Comparison of ENCODE assay signal across 23 cellular contexts in genomic region chr3:52061116-52061910, GRCh38. TPM values are rescaled to one million over a fixed set of nuclear protein-coding genes. Genes with fewer than 3 reads are reported as not detected.
A peak's percentile ranks its signal among the peaks of the same experiment; 100 is the strongest.
DNase-seq lines count a peak whose midpoint lies in the region; ATAC-seq, FAIRE-seq and TF ChIP-seq lines count a peak whose summit lies in the region.
"Had no signal": no experiment of that assay in that cellular context is flagged by ENCODE, and none has a peak within 500 bp of the region (broad histone marks: within the 10 kb centered on the region; RNA-seq: fewer than 3 reads in every experiment).

No MANE protein-coding gene starts in this region.

- H3K4me3 ChIP-seq in H1 (ENCODE audit: extremely low read depth in 1 of 4, insufficient read depth in 2 of 4, low read depth in 3 of 4, low read length in 4 of 4): no peak overlapping the region
- H3K4me3 ChIP-seq in right atrium auricular region: no peak overlapping the region
- H3K4me3 ChIP-seq: gastrocnemius medialis, upper lobe of right lung had no signal

- H3K27me3 ChIP-seq in H1 (replicated peaks in 1 of 4; ENCODE audit: control insufficient read depth in 3 of 4, extremely low read depth in 1 of 4, insufficient read depth in 3 of 4, low read length in 3 of 4) (peaks cover 0 to 14% (median 7%) of the 10 kb centered on the region in 4 experiments; a peak in 4 of 7 replicates), right atrium auricular region (no peaks in the 10 kb centered on the region)
- H3K27me3 ChIP-seq: BE2C, gastrocnemius medialis, upper lobe of right lung had no signal

- peaks cover 33% of the 10 kb centered on the region for H3K4me1 Mint-ChIP-seq in nephron
- peaks cover 24% of the 10 kb centered on the region for H3K4me1 Mint-ChIP-seq in activated naive CD4-positive, alpha-beta T cell treated with anti-CD3 and anti-CD28 coated beads, Interleukin-2, amount 10 ng/mL, durations not matched to agents 7 days and 5 days

- H4K8ac ChIP-seq in H1 (ENCODE audit: extremely low read depth, insufficient read depth, low read length): peak overlapping the region; percentile 31; the same call in 1 of the 2 replicates

- TF ChIP-seq CTCF in H1 (IDR thresholded peaks at IDR 0.05; ENCODE audit: control extremely low read depth in 1 of 3, insufficient read depth in 1 of 3, low read depth in 1 of 3, low read length in 3 of 3) (no peak), nephron (IDR thresholded peaks at IDR 0.05; ENCODE audit: unreplicated experiment in 3 of 3) (no peak), right atrium auricular region (IDR thresholded peaks at IDR 0.05) (no peak)

- H3K9ac ChIP-seq in H1 (replicated peaks in 1 of 4; ENCODE audit: extremely low read depth in 1 of 4, low read depth in 3 of 4, low read length in 3 of 4): no peak overlapping the region

- no peak for FAIRE-seq in H1 (lab: Jason Lieb, UNC)
- FAIRE-seq: A204.1, islet of Langerhans had no signal

- TF ChIP-seq RAD21 in H1 (IDR thresholded peaks at IDR 0.05 in 1 of 2, conservative IDR thresholded peaks at IDR 0.05 in 1 of 2; ENCODE audit: low read depth in 2 of 2, low read length in 2 of 2): no peak

- no peak overlapping the region for H4K5ac ChIP-seq in H1 (ENCODE audit: insufficient read length, low read depth, low read length)

- H3K4ac ChIP-seq in H1 (replicated peaks; ENCODE audit: insufficient read length, low read depth, low read length): no peak overlapping the region

- H3K9me3 ChIP-seq in H1 (ENCODE audit: insufficient read depth in 2 of 2, low read depth in 1 of 2, low read length in 1 of 2) (no peaks in the 10 kb centered on the region), right atrium auricular region (no peaks in the 10 kb centered on the region)
- H3K9me3 ChIP-seq: BE2C, Caco-2, gastrocnemius medialis, upper lobe of right lung had no signal

- H3K18ac ChIP-seq in H1 (ENCODE audit: extremely low read depth, low read length): no peak overlapping the region

- no peaks in the 10 kb centered on the region for H3K79me2 ChIP-seq in H1 (ENCODE audit: control insufficient read depth in 1 of 2, insufficient read depth in 2 of 2, low read length in 2 of 2)

- H2AK5ac ChIP-seq in H1 (ENCODE audit: low read depth, low read length): no peak overlapping the region

- no peak overlapping the region for H2BK5ac ChIP-seq in H1 (ENCODE audit: low read depth, low read length)

- no peak overlapping the region for H3K4me3 Mint-ChIP-seq in nephron
- no peak overlapping the region for H3K4me3 Mint-ChIP-seq in activated naive CD4-positive, alpha-beta T cell treated with anti-CD3 and anti-CD28 coated beads, Interleukin-2, amount 10 ng/mL, durations not matched to agents 7 days and 5 days
- H3K4me3 Mint-ChIP-seq: activated CD4-positive, alpha-beta memory T cell treated with anti-CD3 and anti-CD28 coated beads for 36 hours; activated naive CD8-positive, alpha-beta T cell treated with anti-CD3 and anti-CD28 coated beads, Interleukin-2, amount 10 ng/mL, durations not matched to agents 7 days and 5 days had no signal

- no peak overlapping the region for H3K56ac ChIP-seq in H1 (replicated peaks; ENCODE audit: insufficient read length, low read depth, low read length)

- no peak overlapping the region for H2BK20ac ChIP-seq in H1 (ENCODE audit: low read length)

- H3K27ac Mint-ChIP-seq in nephron: peak overlapping the region; percentile 15 to 58 (median 50)
- H3K27ac Mint-ChIP-seq in activated naive CD4-positive, alpha-beta T cell treated with anti-CD3 and anti-CD28 coated beads, Interleukin-2, amount 10 ng/mL, durations not matched to agents 7 days and 5 days: no peak overlapping the region
- H3K27ac Mint-ChIP-seq: activated CD4-positive, alpha-beta memory T cell treated with anti-CD3 and anti-CD28 coated beads for 36 hours; activated naive CD8-positive, alpha-beta T cell treated with anti-CD3 and anti-CD28 coated beads, Interleukin-2, amount 10 ng/mL, durations not matched to agents 7 days and 5 days; activated T-helper 2 cell treated with anti-CD3 and anti-CD28 coated beads, Interferon-gamma antibody, Interleukin-2, Interleukin-4, amounts not matched to agents 10 μg/mL and 5 μg/mL and 100 μg/mL, durations not matched to agents 14 hours and 24 hours and 36 hours; progenitor cell of endocrine pancreas had no signal

- H3K79me1 ChIP-seq in H1 (ENCODE audit: low read depth, low read length): no peaks in the 10 kb centered on the region

- CTCF ChIA-PET in H1 (lab: Charles Lee; ENCODE audit: partially characterized antibody): interaction anchor here (1.0 to 33.0 kb wide), 10 partner anchors 8 to 289 kb away, joined by 3 to 984 read pairs (median 16); no protein-coding TSS in a partner anchor
- CTCF ChIA-PET in activated naive CD4-positive, alpha-beta T cell treated with anti-CD3 and anti-CD28 coated beads, Interleukin-2, amount 10 ng/mL, durations not matched to agents 7 days and 5 days (lab: Charles Lee): interaction anchor here (0.8 kb wide), 1 partner anchor 8 kb away, joined by 3 read pairs; no protein-coding TSS in a partner anchor

- H4K91ac ChIP-seq in H1 (replicated peaks; ENCODE audit: insufficient read length, low read length): no peak overlapping the region

- no peak overlapping the region for H2BK12ac ChIP-seq in H1 (ENCODE audit: low read depth, low read length)

- H3K27ac ChIP-seq in H1 (ENCODE audit: low read depth, low read length): no peak overlapping the region
- H3K27ac ChIP-seq in right atrium auricular region: no peak overlapping the region
- H3K27ac ChIP-seq: gastrocnemius medialis, upper lobe of right lung had no signal

- H3K9me3 Mint-ChIP-seq in nephron: no peaks in the 10 kb centered on the region
- H3K9me3 Mint-ChIP-seq in activated naive CD4-positive, alpha-beta T cell treated with anti-CD3 and anti-CD28 coated beads, Interleukin-2, amount 10 ng/mL, durations not matched to agents 7 days and 5 days: no peaks in the 10 kb centered on the region
- H3K9me3 Mint-ChIP-seq: activated CD4-positive, alpha-beta memory T cell treated with anti-CD3 and anti-CD28 coated beads for 36 hours; activated naive CD8-positive, alpha-beta T cell treated with anti-CD3 and anti-CD28 coated beads, Interleukin-2, amount 10 ng/mL, durations not matched to agents 7 days and 5 days; activated T-helper 2 cell treated with anti-CD3 and anti-CD28 coated beads, Interferon-gamma antibody, Interleukin-2, Interleukin-4, amounts not matched to agents 10 μg/mL and 5 μg/mL and 100 μg/mL, durations not matched to agents 14 hours and 24 hours and 36 hours had no signal

- no peak for ATAC-seq in HG02571 (IDR thresholded peaks at IDR 0.05; ENCODE audit: unreplicated experiment)
- ATAC-seq: gastrocnemius medialis, Right ventricle myocardium inferior, upper lobe of right lung had no signal

- H3K36me3 ChIP-seq in H1 (ENCODE audit: control insufficient read depth in 2 of 4, insufficient read depth in 4 of 4, low read length in 3 of 4) (no peaks in the 10 kb centered on the region), right atrium auricular region (no peaks in the 10 kb centered on the region)
- H3K36me3 ChIP-seq: BE2C, gastrocnemius medialis, upper lobe of right lung had no signal

- peaks cover 0 to 2% of the 10 kb centered on the region in 2 experiments for H4K20me1 ChIP-seq in H1 (replicated peaks in 1 of 2; ENCODE audit: control insufficient read depth in 1 of 2, insufficient read depth in 2 of 2, low read length in 2 of 2)

- POLR2A ChIA-PET in H1 (lab: Charles Lee; ENCODE audit: partially characterized antibody): interaction anchor here (0.8 to 2.4 kb wide), 3 partner anchors 65 to 71 kb away, joined by 3 to 16 read pairs (median 5); partner anchors contain the start of gene RPL29

- no peak for TF ChIP-seq EP300 in H1 (IDR thresholded peaks at IDR 0.05; ENCODE audit: borderline replicate concordance in 1 of 2, low read depth in 2 of 2, low read length in 2 of 2)

- H2BK15ac ChIP-seq in H1 (ENCODE audit: low read length): peak overlapping the region; percentile 72; the same call in 1 of the 2 replicates

- no peak overlapping the region for H3K14ac ChIP-seq in H1 (ENCODE audit: insufficient read length)

- no peak overlapping the region for H2BK120ac ChIP-seq in H1 (replicated peaks; ENCODE audit: low read depth, low read length)

- no peaks in the 10 kb centered on the region for H3K36me3 Mint-ChIP-seq in nephron (ENCODE audit: low read depth)
- no peaks in the 10 kb centered on the region for H3K36me3 Mint-ChIP-seq in activated naive CD4-positive, alpha-beta T cell treated with anti-CD3 and anti-CD28 coated beads, Interleukin-2, amount 10 ng/mL, durations not matched to agents 7 days and 5 days
- H3K36me3 Mint-ChIP-seq: activated CD4-positive, alpha-beta memory T cell treated with anti-CD3 and anti-CD28 coated beads for 36 hours; activated naive CD8-positive, alpha-beta T cell treated with anti-CD3 and anti-CD28 coated beads, Interleukin-2, amount 10 ng/mL, durations not matched to agents 7 days and 5 days had no signal

- no peak overlapping the region for H3K23ac ChIP-seq in H1 (ENCODE audit: insufficient read length)

- peaks cover 9% of the 10 kb centered on the region for H3K23me2 ChIP-seq in H1 (ENCODE audit: low read depth, low read length)

- H3K27me3 Mint-ChIP-seq in nephron (ENCODE audit: low read depth): no peaks in the 10 kb centered on the region
- peaks cover 23% of the 10 kb centered on the region for H3K27me3 Mint-ChIP-seq in activated naive CD4-positive, alpha-beta T cell treated with anti-CD3 and anti-CD28 coated beads, Interleukin-2, amount 10 ng/mL, durations not matched to agents 7 days and 5 days
- H3K27me3 Mint-ChIP-seq: activated CD4-positive, alpha-beta memory T cell treated with anti-CD3 and anti-CD28 coated beads for 36 hours; activated naive CD8-positive, alpha-beta T cell treated with anti-CD3 and anti-CD28 coated beads, Interleukin-2, amount 10 ng/mL, durations not matched to agents 7 days and 5 days had no signal

- H2AFZ ChIP-seq in H1 (ENCODE audit: low read length): no peak overlapping the region

- WGBS in H1 (ENCODE audit: extremely low coverage in 1 of 2, insufficient coverage in 1 of 2, insufficient read length in 1 of 2, insufficient replicate concordance in 2 of 2, low coverage in 1 of 2, low lambda C conversion rate in 2 of 2, missing lambda C conversion rate in 1 of 2), 2 experiments: 79% methylated on average over 4 of the region's 4 CpGs; no CpG with 5 or more reads in 1 of the 2 experiments

- TF ChIP-seq POLR2A in H1 (IDR thresholded peaks at IDR 0.05; ENCODE audit: control extremely low read depth in 1 of 2, low read depth in 2 of 2, low read length in 2 of 2): no peak

- H3K4me2 ChIP-seq in H1 (ENCODE audit: insufficient read depth in 1 of 2, low read depth in 2 of 2, low read length in 2 of 2): no peak overlapping the region

- H3K4me1 ChIP-seq in H1 (replicated peaks in 1 of 4; ENCODE audit: control insufficient read depth in 3 of 4, insufficient read depth in 4 of 4, low read length in 3 of 4): peaks cover 0 to 11% (median 7%) of the 10 kb centered on the region in 4 experiments; a peak in 6 of 7 replicates
- H3K4me1 ChIP-seq in right atrium auricular region: peaks cover 0 to 18% of the 10 kb centered on the region in 2 donors

- DNase-seq in A172 (ENCODE audit: low spot score) (peak; percentile 29), LHCN-M2 (ENCODE audit: low read depth) (peak; percentile 34), H1 (ENCODE audit: low read depth in 1 of 2, low spot score in 2 of 2) (no peak), right atrium auricular region (ENCODE audit: low spot score) (no peak), activated gamma-delta T cell treated with Interleukin-2 at 50 U/mL for 16 hours (no peak)
- no peak for DNase-seq in activated naive CD4-positive, alpha-beta T cell treated with anti-CD3 and anti-CD28 coated beads, Interleukin-2, amount 10 ng/mL, durations not matched to agents 7 days and 5 days
- DNase-seq: activated CD4-positive, alpha-beta memory T cell treated with anti-CD3 and anti-CD28 coated beads for 36 hours; activated naive CD8-positive, alpha-beta T cell treated with anti-CD3 and anti-CD28 coated beads, Interleukin-2, amount 10 ng/mL, durations not matched to agents 7 days and 5 days; BE2C; Caco-2; cerebellar nuclear complex; gastrocnemius medialis; NCI-H1436 treated with DMSO at 0.1 percent for 48 hours; NCI-H2107; SW 1271; upper lobe of right lung had no signal

RNA-seq across cellular contexts. Expression of gene DUSP7, which starts 4.9 kb away (rescaled TPM):
- total RNA-seq in A172 (2014; rRNA removed; shearing (Covaris generic)): 14.1 and 16.3 TPM in 2 replicates
- 15.3 and 15.7 TPM in 2 replicates for total RNA-seq in LHCN-M2 (2014; rRNA removed)
- 19.1 TPM for polyA plus RNA-seq in LHCN-M2 (2012)
- 19.4 and 20.5 TPM in 2 replicates for total RNA-seq in H1 (2021; fragmentation: NEBNext Ultra II Directional; extraction: Animal tissue kit (Norgen Biotek cat#: 25700))
- polyA plus RNA-seq in H1 (2011; rRNA removed): 24.9 and 32.1 TPM in 2 replicates
- 17.8 TPM for polyA plus RNA-seq in H1 (2011; cell fraction: cytosol; rRNA removed)
- polyA plus RNA-seq in H1 (2011; cell fraction: nucleus; rRNA removed): 17.4 TPM
- 9.6 to 11.4 TPM (median 11.0 TPM) in 4 replicates for polyA plus RNA-seq in H1 (2012, experiment 1 of 2)
- polyA plus RNA-seq in H1 (2012, experiment 2 of 2): 11.4 TPM
- 10.2 TPM for polyA plus RNA-seq in H1 (2013, experiment 1 of 2)
- polyA plus RNA-seq in H1 (2013, experiment 2 of 2): 11.0 TPM
- polyA minus RNA-seq in H1 (2011; rRNA and poly(A)+ RNA removed): 19.6 and 30.2 TPM in 2 replicates
- 18.8 TPM for polyA minus RNA-seq in H1 (2011; cell fraction: cytosol; rRNA and poly(A)+ RNA removed)
- 18.1 TPM for polyA minus RNA-seq in H1 (2011; cell fraction: nucleus; rRNA and poly(A)+ RNA removed)
- 10 to 100 TPM; 17.7 to 33.7 TPM for total RNA-seq in right atrium auricular region

Comparison
In these comparisons a context has a peak if more than half of its experiments do, and no peak if none do; other contexts are left out.
1. DNase-seq: peak in A172 (single experiment) and LHCN-M2 (single experiment); none in H1 (0 of 2), right atrium auricular region (single experiment), activated naive CD4-positive, alpha-beta T cell treated with anti-CD3 and anti-CD28 coated beads, Interleukin-2, amount 10 ng/mL, durations not matched to agents 7 days and 5 days (single experiment) and activated gamma-delta T cell treated with Interleukin-2 at 50 U/mL for 16 hours (single experiment).